Comparison of ENCODE assay signal across 25 cellular contexts in the genomic region with DNA sequence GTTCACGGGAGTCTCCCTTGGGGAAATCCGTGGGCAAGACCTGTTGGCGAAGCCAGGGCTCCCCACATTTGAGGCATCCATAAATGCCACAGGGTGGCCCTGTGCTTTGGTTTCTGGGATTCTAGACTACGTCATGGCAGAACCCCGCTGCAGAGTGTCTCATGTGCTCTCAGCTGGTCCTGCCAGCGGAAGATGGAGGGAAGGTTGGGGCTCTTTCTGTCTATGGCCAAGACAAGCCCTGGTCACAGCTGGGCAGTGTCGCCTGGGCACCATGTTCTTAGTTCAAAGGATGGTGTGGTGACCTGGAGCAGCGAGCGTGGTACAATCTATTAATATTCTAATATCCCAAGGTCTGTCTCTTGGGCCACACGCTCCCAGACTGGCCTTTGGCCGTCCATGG.
"Had no signal": no experiment of that assay in that cellular context is flagged by ENCODE, and none has a peak within 500 bp of the region (broad histone marks: within the 10 kb centered on the region; RNA-seq: fewer than 3 reads in every experiment).

No MANE protein-coding gene starts in this region.

- H3K27me3 ChIP-seq: colonic mucosa, foreskin keratinocyte had no signal

- ATAC-seq: effector memory CD8-positive, alpha-beta T cell; esophagus mucosa; foreskin keratinocyte; gastrocnemius medialis; gastroesophageal sphincter; heart left ventricle; heart right ventricle had no signal

- H3K9me3 Mint-ChIP-seq: effector memory CD8-positive, alpha-beta T cell had no signal

- H3K4me3 ChIP-seq: colonic mucosa, coronary artery, dorsolateral prefrontal cortex, esophagus muscularis mucosa, esophagus squamous epithelium, gastrocnemius medialis, gastroesophageal sphincter, heart left ventricle, heart right ventricle had no signal

- H3K4me3 Mint-ChIP-seq: dendritic cell treated with granulocyte-macrophage colony-stimulating factor and Interleukin-4, amounts not matched to agents 40 ng/mL and 50 ng/mL, for 4 days; effector memory CD8-positive, alpha-beta T cell; endodermal cell had no signal

- H3K36me3 ChIP-seq: colonic mucosa, esophagus muscularis mucosa, esophagus squamous epithelium, gastrocnemius medialis, gastroesophageal sphincter, heart left ventricle, heart right ventricle had no signal

- H3K9me3 ChIP-seq: colonic mucosa, gastrocnemius medialis had no signal

- H3K27ac ChIP-seq: colonic mucosa, coronary artery, dorsolateral prefrontal cortex, epithelial cell of prostate, esophagus muscularis mucosa, esophagus squamous epithelium, foreskin keratinocyte, gastrocnemius medialis, gastroesophageal sphincter, heart left ventricle, heart right ventricle had no signal

- H3K27ac Mint-ChIP-seq: dendritic cell treated with granulocyte-macrophage colony-stimulating factor and Interleukin-4, amounts not matched to agents 40 ng/mL and 50 ng/mL, for 4 days; effector memory CD8-positive, alpha-beta T cell; endodermal cell had no signal

- DNase-seq: colonic mucosa; cortex of kidney; dermis blood vessel endothelial cell; dorsolateral prefrontal cortex; effector CD4-positive, alpha-beta T cell; effector CD8-positive, alpha-beta T cell; effector memory CD4-positive, alpha-beta T cell; effector memory CD8-positive, alpha-beta T cell; endodermal cell; erythroblast; esophagus squamous epithelium; foreskin fibroblast; foreskin keratinocyte; foreskin melanocyte; gastrocnemius medialis; glutamatergic neuron; head of caudate nucleus; heart left ventricle; heart right ventricle had no signal

- H3K4me1 ChIP-seq: colonic mucosa, esophagus muscularis mucosa, foreskin keratinocyte, gastrocnemius medialis, gastroesophageal sphincter, heart right ventricle had no signal

- H3K4me1 Mint-ChIP-seq: endodermal cell had no signal
